Comparison of ENCODE assay signal across 21 cellular contexts in the genomic region with DNA sequence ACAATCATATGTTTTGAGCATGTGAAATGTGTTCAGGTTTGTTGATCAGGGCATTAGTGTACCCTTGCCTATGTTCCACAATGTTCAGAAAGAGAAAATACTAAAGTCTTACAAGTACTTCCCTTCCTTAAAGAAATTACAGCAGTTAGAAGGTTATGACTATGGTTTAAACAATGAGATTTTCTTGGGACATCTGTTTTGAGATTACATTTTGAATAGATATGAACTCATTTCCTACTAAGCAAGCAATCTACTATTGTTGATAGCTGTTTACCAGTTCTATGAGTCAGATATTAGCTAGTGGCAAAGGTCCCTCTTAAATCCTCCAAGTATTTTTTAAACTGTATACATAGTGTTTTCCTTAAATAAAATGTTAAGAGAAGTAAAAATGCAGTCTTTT.
DNase-seq lines count a peak whose midpoint lies in the region; TF ChIP-seq lines count a peak whose summit lies in the region.
"Had no signal": no experiment of that assay in that cellular context is flagged by ENCODE, and none has a peak within 500 bp of the region (broad histone marks: within the 10 kb centered on the region; RNA-seq: fewer than 3 reads in every experiment).

No MANE protein-coding gene starts in this region.

- peak overlapping the region; percentile 26 for H3K27ac ChIP-seq in VCaP
- H3K27ac ChIP-seq: cardiac muscle cell, WERI-Rb-1 had no signal

- H3K4me3 ChIP-seq in fibroblast of pulmonary artery (replicated peaks; ENCODE audit: low read depth, low read length) = no peak overlapping the region
- H3K4me3 ChIP-seq: cardiac muscle cell, Peyer's patch, transverse colon had no signal

- no peak for TF ChIP-seq CTCF in VCaP (conservative IDR thresholded peaks at IDR 0.05)
- no peak for TF ChIP-seq CTCF in fibroblast of pulmonary artery (IDR thresholded peaks at IDR 0.05; ENCODE audit: low read length, missing control alignments)

- DNase-seq in HT1080 (ENCODE audit: low read depth) (peak; percentile 3), fibroblast of pulmonary artery (ENCODE audit: low read depth) (peak; percentile 80), renal cortical epithelial cell (ENCODE audit: low read depth) (peak; percentile 29), NCI-H2107 treated with DMSO at 0.1 percent for 48 hours (lab: John Stamatoyannopoulos, UW; ENCODE audit: unreplicated experiment) (no peak), ecto neural progenitor cell (ENCODE audit: low spot score) (no peak), SHP77 treated with DMSO at 0.1 percent for 48 hours (lab: John Stamatoyannopoulos, UW) (no peak)
- DNase-seq: activated CD8-positive, alpha-beta T cell treated with anti-CD3 and anti-CD28 coated beads for 36 hours; activated naive CD8-positive, alpha-beta T cell treated with anti-CD3 and anti-CD28 coated beads, Interleukin-2, amount 10 ng/mL, durations not matched to agents 7 days and 5 days; activated T-cell treated with anti-CD3 and anti-CD28 coated beads, Interleukin-2, amount 50 U/mL, for 4 hours; C1 segment of cervical spinal cord; DMS153; effector CD4-positive, alpha-beta T cell; naive thymus-derived CD8-positive, alpha-beta T cell; NCI-H1105; Peyer's patch; posterior cingulate gyrus; stimulated activated naive CD4-positive, alpha-beta T cell treated with Interleukin-2 at 50 U/mL for 16 hours; transverse colon; WERI-Rb-1 had no signal

Comparison
In these comparisons a context has a peak if more than half of its experiments do, and no peak if none do; other contexts are left out.
1. DNase-seq: peak in HT1080 (single experiment), fibroblast of pulmonary artery (single experiment) and renal cortical epithelial cell (single experiment); none in NCI-H2107 treated with DMSO at 0.1 percent for 48 hours (single experiment), ecto neural progenitor cell (single experiment) and SHP77 treated with DMSO at 0.1 percent for 48 hours (single experiment).